Comparison of ENCODE assay signal across 21 cellular contexts in the genomic region with DNA sequence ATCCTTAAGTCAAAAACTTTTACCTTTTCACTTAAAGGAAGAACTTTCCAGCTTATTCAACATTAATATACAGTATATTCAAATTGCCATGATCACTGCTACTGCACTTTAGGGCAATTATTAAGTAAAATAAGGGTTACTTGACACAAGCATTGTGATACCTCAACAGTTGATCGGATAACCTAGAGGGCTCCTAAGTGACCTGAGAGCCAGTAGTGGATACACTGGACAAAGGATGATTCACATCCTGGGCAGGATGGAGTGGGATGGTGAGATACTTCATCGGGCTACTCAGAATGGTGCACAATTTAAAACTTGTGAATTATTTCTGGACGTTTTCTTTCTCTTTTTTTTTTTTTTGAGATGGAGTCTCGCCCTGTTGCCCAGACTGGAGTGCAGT. TPM values are rescaled to one million over a fixed set of nuclear protein-coding genes. Genes with fewer than 3 reads are reported as not detected.
"Had no signal": no experiment of that assay in that cellular context is flagged by ENCODE, and none has a peak within 500 bp of the region (broad histone marks: within the 10 kb centered on the region; RNA-seq: fewer than 3 reads in every experiment).

No MANE protein-coding gene starts in this region.

- H2AFZ ChIP-seq: neural progenitor cell had no signal

- H3K4me3 ChIP-seq: heart left ventricle, neural progenitor cell, spleen, tibial nerve had no signal

- H3K4me2 ChIP-seq: neural progenitor cell had no signal

- H3K27me3 ChIP-seq: neural progenitor cell, tibial nerve had no signal

- H3K9ac ChIP-seq: neural progenitor cell had no signal

- ATAC-seq: activated CD8-positive, alpha-beta memory T cell treated with anti-CD3 and anti-CD28 coated beads, Interleukin-2, amount 10 ng/mL, durations not matched to agents 7 days and 5 days; activated CD8-positive, alpha-beta T cell treated with anti-CD3 and anti-CD28 coated beads, Interleukin-2, amount 10 ng/mL, durations not matched to agents 7 days and 5 days; activated naive CD8-positive, alpha-beta T cell treated with anti-CD3 and anti-CD28 coated beads, Interleukin-2, amount 50 U/mL, for 24 hours; heart left ventricle; natural killer cell; right cardiac atrium had no signal

- H3K4me1 ChIP-seq: heart left ventricle, neural progenitor cell, tibial nerve had no signal

- H3K9me3 ChIP-seq: spleen, tibial nerve had no signal

- H3K36me3 ChIP-seq: heart left ventricle, neural progenitor cell, spleen, tibial nerve had no signal

- H3K27ac ChIP-seq: heart left ventricle, neural progenitor cell, spleen, tibial nerve had no signal

- FAIRE-seq: colon, kidney had no signal

- DNase-seq: activated B cell treated with CpG ODN at 0.5 μM for 24 hours; activated CD8-positive, alpha-beta memory T cell treated with anti-CD3 and anti-CD28 coated beads, Interleukin-2, amount 10 ng/mL, durations not matched to agents 7 days and 5 days; activated CD8-positive, alpha-beta T cell treated with anti-CD3 and anti-CD28 coated beads, Interleukin-2, amount 10 ng/mL, durations not matched to agents 7 days and 5 days; activated naive CD8-positive, alpha-beta T cell treated with anti-CD3 and anti-CD28 coated beads, Interleukin-2, amount 50 U/mL, for 24 hours; activated T-cell treated with anti-CD3 and anti-CD28 coated beads, Interleukin-2, amount 50 U/mL, for 48 hours; amygdala; effector CD8-positive, alpha-beta T cell; foreskin fibroblast; heart left ventricle; hypothalamus; immature natural killer cell; kidney; mesenchymal stem cell; natural killer cell; occipital lobe; right cardiac atrium; spleen; stimulated activated naive CD4-positive, alpha-beta T cell treated with Interleukin-2 at 50 U/mL for 16 hours had no signal

RNA-seq across cellular contexts. Expression of a gene that starts 54.5 kb away (rescaled TPM):
- total RNA-seq: activated CD8-positive, alpha-beta T cell treated with anti-CD3 and anti-CD28 coated beads, Interleukin-2, amount 10 ng/mL, durations not matched to agents 7 days and 5 days had no signal
